Comparison of ENCODE assay signal across 9 cellular contexts in genomic region chr1:157154940-157155514, GRCh38. TPM values are rescaled to one million over a fixed set of nuclear protein-coding genes. Genes with fewer than 3 reads are reported as not detected.
A peak's percentile ranks its signal among the peaks of the same experiment; 100 is the strongest.
DNase-seq lines count a peak whose midpoint lies in the region; ATAC-seq, FAIRE-seq and TF ChIP-seq lines count a peak whose summit lies in the region.
"Had no signal": no experiment of that assay in that cellular context is flagged by ENCODE, and none has a peak within 500 bp of the region (broad histone marks: within the 10 kb centered on the region; RNA-seq: fewer than 3 reads in every experiment).

No MANE protein-coding gene starts in this region.

- POLR2A ChIA-PET in activated naive CD8-positive, alpha-beta T cell treated with anti-CD3 and anti-CD28 coated beads, Interleukin-2, amount 10 ng/mL, durations not matched to agents 7 days and 5 days (lab: Charles Lee) = interaction anchor here (0.5 to 2.4 kb wide), 3 partner anchors 21 to 393 kb away, joined by 3 to 18 read pairs (median 3); no protein-coding TSS in a partner anchor
- POLR2A ChIA-PET in MCF 10A (lab: Yijun Ruan, JAX) = interaction anchor here (0.5 to 4.9 kb wide), 4 partner anchors 18 to 862 kb away, joined by 3 to 64 read pairs (median 22); partner anchors contain the start of gene ETV3

- TF ChIP-seq POLR2A in uterus (IDR thresholded peaks at IDR 0.05) = no peak

- no peaks in the 10 kb centered on the region for H3K36me3 Mint-ChIP-seq in activated naive CD8-positive, alpha-beta T cell treated with anti-CD3 and anti-CD28 coated beads, Interleukin-2, amount 10 ng/mL, durations not matched to agents 7 days and 5 days
- H3K36me3 Mint-ChIP-seq in activated naive CD8-positive, alpha-beta T cell treated with anti-CD3 and anti-CD28 coated beads for 36 hours = no peaks in the 10 kb centered on the region
- H3K36me3 Mint-ChIP-seq in MCF 10A (ENCODE audit: insufficient read depth, unreplicated experiment) = no peaks in the 10 kb centered on the region

- peaks cover 27% of the 10 kb centered on the region for H3K4me1 Mint-ChIP-seq in activated naive CD8-positive, alpha-beta T cell treated with anti-CD3 and anti-CD28 coated beads, Interleukin-2, amount 10 ng/mL, durations not matched to agents 7 days and 5 days
- H3K4me1 Mint-ChIP-seq in activated naive CD8-positive, alpha-beta T cell treated with anti-CD3 and anti-CD28 coated beads for 36 hours = peaks cover 14% of the 10 kb centered on the region
- H3K4me1 Mint-ChIP-seq in MCF 10A (ENCODE audit: insufficient read depth, unreplicated experiment) = peaks cover 40% of the 10 kb centered on the region

- no TSS peak for BruUV-seq in MCF 10A (replicated peaks; lab: Mats Ljungman, UMichigan)

- no peaks in the 10 kb centered on the region for H3K9me3 Mint-ChIP-seq in activated naive CD8-positive, alpha-beta T cell treated with anti-CD3 and anti-CD28 coated beads, Interleukin-2, amount 10 ng/mL, durations not matched to agents 7 days and 5 days
- H3K9me3 Mint-ChIP-seq in activated naive CD8-positive, alpha-beta T cell treated with anti-CD3 and anti-CD28 coated beads for 36 hours = no peaks in the 10 kb centered on the region
- H3K9me3 Mint-ChIP-seq in MCF 10A (ENCODE audit: unreplicated experiment) = no peaks in the 10 kb centered on the region

- peak; percentile 17 for ATAC-seq in activated naive CD8-positive, alpha-beta T cell treated with anti-CD3 and anti-CD28 coated beads, Interleukin-2, amount 10 ng/mL, durations not matched to agents 7 days and 5 days (ENCODE audit: low read depth)
- ATAC-seq in left lobe of liver = peak; percentile 77
- ATAC-seq in HG03342 (IDR thresholded peaks at IDR 0.05; ENCODE audit: unreplicated experiment) = no peak

- intact Hi-C loops in MCF 10A (cut with micrococcal nuclease) = loop anchor here (10.0 kb wide), 1 partner anchor 240 kb away; no protein-coding TSS in a partner anchor
- intact Hi-C loops in uterus (cut with DNase I; ENCODE audit: low total_unique reads) = loop anchor here (2.0 kb wide), 1 partner anchor 64 kb away; no protein-coding TSS in a partner anchor

- no peaks in the 10 kb centered on the region for H3K9me3 ChIP-seq in uterus

- no peaks in the 10 kb centered on the region for H3K36me3 ChIP-seq in uterus

- CTCF ChIA-PET in MCF 10A (lab: Yijun Ruan, JAX) = interaction anchor here (0.5 to 15.9 kb wide), 32 partner anchors 8 to 360 kb away, joined by 3 to 805 read pairs (median 12); partner anchors contain the start of genes ETV3 and ETV3L

- no peak overlapping the region for H3K27ac Mint-ChIP-seq in activated naive CD8-positive, alpha-beta T cell treated with anti-CD3 and anti-CD28 coated beads, Interleukin-2, amount 10 ng/mL, durations not matched to agents 7 days and 5 days
- H3K27ac Mint-ChIP-seq in activated naive CD8-positive, alpha-beta T cell treated with anti-CD3 and anti-CD28 coated beads for 36 hours = no peak overlapping the region
- no peak overlapping the region for H3K27ac Mint-ChIP-seq in MCF 10A (ENCODE audit: low read depth, unreplicated experiment)

- no peak for FAIRE-seq in HTR-8/SVneo (lab: Jason Lieb, UNC)

- no peak for TF ChIP-seq CTCF in MCF 10A (IDR thresholded peaks at IDR 0.05; ENCODE audit: unreplicated experiment)
- no peak for TF ChIP-seq CTCF in uterus (IDR thresholded peaks at IDR 0.05)

- H3K27me3 ChIP-seq in uterus = no peaks in the 10 kb centered on the region

- H3K27me3 Mint-ChIP-seq in activated naive CD8-positive, alpha-beta T cell treated with anti-CD3 and anti-CD28 coated beads, Interleukin-2, amount 10 ng/mL, durations not matched to agents 7 days and 5 days = peaks cover 27% of the 10 kb centered on the region
- peaks cover 12% of the 10 kb centered on the region for H3K27me3 Mint-ChIP-seq in activated naive CD8-positive, alpha-beta T cell treated with anti-CD3 and anti-CD28 coated beads for 36 hours
- no peaks in the 10 kb centered on the region for H3K27me3 Mint-ChIP-seq in MCF 10A (ENCODE audit: insufficient read depth, unreplicated experiment)

- peak overlapping the region in 1 of 2 donors; percentile 17 for H3K27ac ChIP-seq in uterus

- no peak overlapping the region for H3K4me3 Mint-ChIP-seq in activated naive CD8-positive, alpha-beta T cell treated with anti-CD3 and anti-CD28 coated beads, Interleukin-2, amount 10 ng/mL, durations not matched to agents 7 days and 5 days
- H3K4me3 Mint-ChIP-seq in activated naive CD8-positive, alpha-beta T cell treated with anti-CD3 and anti-CD28 coated beads for 36 hours = no peak overlapping the region
- no peak overlapping the region for H3K4me3 Mint-ChIP-seq in MCF 10A (ENCODE audit: unreplicated experiment)

- DNase-seq in activated naive CD8-positive, alpha-beta T cell treated with anti-CD3 and anti-CD28 coated beads, Interleukin-2, amount 10 ng/mL, durations not matched to agents 7 days and 5 days = no peak
- DNase-seq in activated naive CD8-positive, alpha-beta T cell treated with anti-CD3 and anti-CD28 coated beads for 36 hours = no peak
- peak; percentile 77 for DNase-seq in MCF 10A (ENCODE audit: unreplicated experiment)
- DNase-seq in left lobe of liver (ENCODE audit: low spot score) = peak; percentile 77
- peak; percentile 38 to 50 for DNase-seq in uterus
- DNase-seq in NAMALWA (ENCODE audit: low spot score) = no peak
- no peak for DNase-seq in HTR-8/SVneo (ENCODE audit: insufficient read length, low spot score)

- peaks cover 0 to 11% of the 10 kb centered on the region in 2 donors for H3K4me1 ChIP-seq in uterus

- H3K4me3 ChIP-seq in uterus = no peak overlapping the region

RNA-seq across cellular contexts. Expression of gene ETV3, which starts 16.8 kb away (rescaled TPM):
- 10 to 100 TPM; 39.4 to 43.1 TPM for total RNA-seq in activated naive CD8-positive, alpha-beta T cell treated with anti-CD3 and anti-CD28 coated beads, Interleukin-2, amount 10 ng/mL, durations not matched to agents 7 days and 5 days
- 10 to 100 TPM; 23.1 to 23.5 TPM for total RNA-seq in activated naive CD8-positive, alpha-beta T cell treated with anti-CD3 and anti-CD28 coated beads for 36 hours
- 28.6 and 35.0 TPM in 2 replicates for total RNA-seq in MCF 10A (2022)
- 6.0 TPM for total RNA-seq in left lobe of liver
- 10 to 100 TPM in 3 of 4 donors, 1 to 10 TPM in 1; 4.4 to 30.1 (median 19.6) TPM for total RNA-seq in uterus

RNA-seq across cellular contexts. Expression of gene ETV3L, which starts 55.4 kb away (rescaled TPM):
- total RNA-seq in activated naive CD8-positive, alpha-beta T cell treated with anti-CD3 and anti-CD28 coated beads, Interleukin-2, amount 10 ng/mL, durations not matched to agents 7 days and 5 days = not detected
- total RNA-seq in activated naive CD8-positive, alpha-beta T cell treated with anti-CD3 and anti-CD28 coated beads for 36 hours = not detected
- not detected in 2 replicates for total RNA-seq in MCF 10A (2022)
- total RNA-seq in left lobe of liver = not detected
- total RNA-seq in uterus = not detected
- total RNA-seq: LHCN-M2 had no signal

Comparison
In these comparisons a context has a peak if more than half of its experiments do, and no peak if none do; other contexts are left out.
1. DNase-seq: peak in MCF 10A (single experiment), left lobe of liver (single experiment) and uterus (2 of 2); none in activated naive CD8-positive, alpha-beta T cell treated with anti-CD3 and anti-CD28 coated beads, Interleukin-2, amount 10 ng/mL, durations not matched to agents 7 days and 5 days (single experiment), activated naive CD8-positive, alpha-beta T cell treated with anti-CD3 and anti-CD28 coated beads for 36 hours (single experiment), NAMALWA (single experiment) and HTR-8/SVneo (single experiment).